ENCODE assay signal across 18 cellular contexts in the genomic region with DNA sequence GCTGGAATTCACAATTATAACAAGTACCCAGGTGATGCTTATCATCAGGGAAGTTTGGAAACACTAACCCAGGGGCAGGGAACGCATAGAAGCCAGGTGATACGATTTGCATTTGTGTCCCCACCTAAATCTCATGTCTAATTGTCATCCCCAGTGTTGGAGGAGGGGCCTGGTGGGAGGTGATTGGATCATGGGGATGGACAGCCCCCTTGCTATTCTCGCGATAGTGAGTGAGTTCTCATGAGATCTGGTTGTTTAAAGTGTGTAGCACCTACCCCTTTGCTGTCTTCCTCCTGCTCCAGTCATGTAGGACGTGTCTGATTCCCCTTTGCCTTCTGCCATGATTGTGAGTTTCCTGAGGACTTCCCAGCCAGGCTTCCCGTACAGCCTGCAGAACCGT.
DNase-seq lines count a peak whose midpoint lies in the region; ATAC-seq, FAIRE-seq and TF ChIP-seq lines count a peak whose summit lies in the region.
"Had no signal": no experiment of that assay in that cellular context is flagged by ENCODE, and none has a peak within 500 bp of the region (broad histone marks: within the 10 kb centered on the region; RNA-seq: fewer than 3 reads in every experiment).

No MANE protein-coding gene starts in this region.

- H3K56ac ChIP-seq in H1 (replicated peaks; ENCODE audit: insufficient read length, low read depth, low read length), result no peak overlapping the region

- FAIRE-seq in A549 (lab: Jason Lieb, UNC), result no peak
- FAIRE-seq in H1 (lab: Jason Lieb, UNC), result no peak
- FAIRE-seq: D721Med, G401.6, GM19239 had no signal

- no peak for ATAC-seq in A549
- ATAC-seq: CD8-positive, alpha-beta T cell had no signal

- no peak overlapping the region for H2BK12ac ChIP-seq in H1 (ENCODE audit: low read depth, low read length)

- 0 out of 2 replicates have a peak overlapping the region, but pooled peaks have one; percentile 15 for H2AFZ ChIP-seq in MM.1S (ENCODE audit: low read length)
- H2AFZ ChIP-seq in H1 (ENCODE audit: low read length), result no peak overlapping the region; the same call in 1 of the 2 replicates

- H4K8ac ChIP-seq in H1 (ENCODE audit: extremely low read depth, insufficient read depth, low read length), result no peak overlapping the region

- H3K9ac ChIP-seq in MM.1S (ENCODE audit: low read length), result no peak overlapping the region
- H3K9ac ChIP-seq in H1 (replicated peaks in 1 of 4; ENCODE audit: extremely low read depth in 1 of 4, low read depth in 3 of 4, low read length in 3 of 4), result no peak overlapping the region
- H3K9ac ChIP-seq: BLaER1 treated with 17β-estradiol and CSF1 and Interleukin-3, amounts not matched to agents 10 nM and 100 nM had no signal

- H2BK20ac ChIP-seq in H1 (ENCODE audit: low read length), result no peak overlapping the region

- H2AK5ac ChIP-seq in H1 (ENCODE audit: low read depth, low read length), result no peak overlapping the region

- H3K79me1 ChIP-seq in H1 (ENCODE audit: low read depth, low read length), result no peaks in the 10 kb centered on the region

- H4K91ac ChIP-seq in H1 (replicated peaks; ENCODE audit: insufficient read length, low read length), result no peak overlapping the region

- H3K4me1 ChIP-seq in A549 (peaks cover 4% of the 10 kb centered on the region; the same call in 2 of the 3 replicates), MM.1S (ENCODE audit: low read length) (no peaks in the 10 kb centered on the region), H1 (replicated peaks in 1 of 4; ENCODE audit: control insufficient read depth in 3 of 4, insufficient read depth in 4 of 4, low read length in 3 of 4) (peaks cover 0 to 4% (median 0%) of the 10 kb centered on the region in 4 experiments; a peak in 1 of 7 replicates), BE2C (no peaks in the 10 kb centered on the region)
- H3K4me1 ChIP-seq: Caco-2 had no signal

- CTCF ChIA-PET in A549 (lab: Yijun Ruan, JAX), result interaction anchor here (0.6 to 9.7 kb wide), 25 partner anchors 11 to 297 kb away, joined by 3 to 186 read pairs (median 8); no protein-coding TSS in a partner anchor
- CTCF ChIA-PET in H1 (lab: Charles Lee; ENCODE audit: partially characterized antibody), result interaction anchor here (0.7 to 4.4 kb wide), 23 partner anchors 8 to 198 kb away, joined by 3 to 44 read pairs (median 6); no protein-coding TSS in a partner anchor

- TF ChIP-seq POLR2A in A549 (IDR thresholded peaks at IDR 0.05; ENCODE audit: low read length) (no peak), H1 (IDR thresholded peaks at IDR 0.05; ENCODE audit: control extremely low read depth in 1 of 2, low read depth in 2 of 2, low read length in 2 of 2) (no peak)

- H2BK120ac ChIP-seq in H1 (replicated peaks; ENCODE audit: low read depth, low read length), result no peak overlapping the region

- H2BK5ac ChIP-seq in H1 (ENCODE audit: low read depth, low read length), result no peak overlapping the region

- H3F3A ChIP-seq in MM.1S (ENCODE audit: insufficient read depth, low read length), result no peaks in the 10 kb centered on the region

- H3K79me2 ChIP-seq in MM.1S (ENCODE audit: low read length), result no peaks in the 10 kb centered on the region
- no peaks in the 10 kb centered on the region for H3K79me2 ChIP-seq in H1 (ENCODE audit: control insufficient read depth in 1 of 2, insufficient read depth in 2 of 2, low read length in 2 of 2)

- no peak overlapping the region for H3K4me2 ChIP-seq in A549
- no peak overlapping the region for H3K4me2 ChIP-seq in MM.1S (ENCODE audit: low read depth, low read length)
- no peak overlapping the region for H3K4me2 ChIP-seq in H1 (ENCODE audit: insufficient read depth in 1 of 2, low read depth in 2 of 2, low read length in 2 of 2)
- H3K4me2 ChIP-seq: BLaER1 treated with 17β-estradiol and CSF1 and Interleukin-3, amounts not matched to agents 10 nM and 100 nM had no signal

- 13% methylated on average over 7 of the region's 7 CpGs for WGBS in A549 (ENCODE audit: missing lambda C conversion rate)
- 88% methylated on average over 7 of the region's 7 CpGs; no CpG with 5 or more reads in 1 of the 2 experiments for WGBS in H1 (ENCODE audit: extremely low coverage in 1 of 2, insufficient coverage in 1 of 2, insufficient read length in 1 of 2, insufficient replicate concordance in 2 of 2, low coverage in 1 of 2, low lambda C conversion rate in 2 of 2, missing lambda C conversion rate in 1 of 2), 2 experiments

- no peak overlapping the region for H3K14ac ChIP-seq in H1 (ENCODE audit: insufficient read length)

- TF ChIP-seq EP300 in A549 (IDR thresholded peaks at IDR 0.05), result no peak
- TF ChIP-seq EP300 in H1 (IDR thresholded peaks at IDR 0.05; ENCODE audit: borderline replicate concordance in 1 of 2, low read depth in 2 of 2, low read length in 2 of 2), result no peak

- no peaks in the 10 kb centered on the region for H3K9me2 ChIP-seq in MM.1S (replicated peaks; ENCODE audit: insufficient read depth, low read length)

- TF ChIP-seq RAD21 in A549 (conservative IDR thresholded peaks at IDR 0.05 in 1 of 2, IDR thresholded peaks at IDR 0.05 in 1 of 2) (no peak), H1 (IDR thresholded peaks at IDR 0.05 in 1 of 2, conservative IDR thresholded peaks at IDR 0.05 in 1 of 2; ENCODE audit: low read depth in 2 of 2, low read length in 2 of 2) (no peak)

- no peak overlapping the region for H2BK15ac ChIP-seq in H1 (ENCODE audit: low read length)

- TF ChIP-seq CTCF in A549 (IDR thresholded peaks at IDR 0.05), result no peak
- TF ChIP-seq CTCF in MM.1S (IDR thresholded peaks at IDR 0.05; ENCODE audit: low read length), result no peak
- no peak for TF ChIP-seq CTCF in H1 (IDR thresholded peaks at IDR 0.05; ENCODE audit: control extremely low read depth in 1 of 3, insufficient read depth in 1 of 3, low read depth in 1 of 3, low read length in 3 of 3)
- no peak for TF ChIP-seq CTCF in BE2C (IDR thresholded peaks at IDR 0.05; ENCODE audit: low read depth, low read length)

- H3K4ac ChIP-seq in H1 (replicated peaks; ENCODE audit: insufficient read length, low read depth, low read length), result no peak overlapping the region

- H4K5ac ChIP-seq in H1 (ENCODE audit: insufficient read length, low read depth, low read length), result no peak overlapping the region

- no peak overlapping the region for H3K23ac ChIP-seq in H1 (ENCODE audit: insufficient read length)

- H3K27me3 ChIP-seq in MM.1S (replicated peaks; ENCODE audit: insufficient read depth, low read length) (no peaks in the 10 kb centered on the region), H1 (replicated peaks in 1 of 4; ENCODE audit: control insufficient read depth in 3 of 4, extremely low read depth in 1 of 4, insufficient read depth in 3 of 4, low read length in 3 of 4) (no peaks in the 10 kb centered on the region), BE2C (no peaks in the 10 kb centered on the region)
- H3K27me3 ChIP-seq: BLaER1 treated with 17β-estradiol and CSF1 and Interleukin-3, amounts not matched to agents 10 nM and 100 nM had no signal

- H4K20me1 ChIP-seq in MM.1S (ENCODE audit: insufficient read depth, low read length), result no peaks in the 10 kb centered on the region
- H4K20me1 ChIP-seq in H1 (replicated peaks in 1 of 2; ENCODE audit: control insufficient read depth in 1 of 2, insufficient read depth in 2 of 2, low read length in 2 of 2), result no peaks in the 10 kb centered on the region
- H4K20me1 ChIP-seq: BLaER1 treated with 17β-estradiol and CSF1 and Interleukin-3, amounts not matched to agents 10 nM and 100 nM had no signal

- H3K36me3 ChIP-seq in MM.1S (replicated peaks; ENCODE audit: insufficient read depth, low read length) (no peaks in the 10 kb centered on the region), H1 (ENCODE audit: control insufficient read depth in 2 of 4, insufficient read depth in 4 of 4, low read length in 3 of 4) (no peaks in the 10 kb centered on the region), BE2C (no peaks in the 10 kb centered on the region)
- H3K36me3 ChIP-seq: BLaER1 treated with 17β-estradiol and CSF1 and Interleukin-3, amounts not matched to agents 10 nM and 100 nM had no signal

- no peak overlapping the region for H3K18ac ChIP-seq in H1 (ENCODE audit: extremely low read depth, low read length)

- H3K9me3 ChIP-seq in A549 (no peaks in the 10 kb centered on the region), MM.1S (replicated peaks; ENCODE audit: insufficient read depth, low read length) (no peaks in the 10 kb centered on the region), H1 (ENCODE audit: insufficient read depth in 2 of 2, low read depth in 1 of 2, low read length in 1 of 2) (no peaks in the 10 kb centered on the region), BE2C (no peaks in the 10 kb centered on the region)
- H3K9me3 ChIP-seq: Caco-2 had no signal

- H3K27ac ChIP-seq in A549 (no peak overlapping the region), MM.1S (ENCODE audit: low read length) (no peak overlapping the region), H1 (ENCODE audit: low read depth, low read length) (no peak overlapping the region)
- H3K27ac ChIP-seq: 22Rv1; BLaER1 treated with 17β-estradiol and CSF1 and Interleukin-3, amounts not matched to agents 10 nM and 100 nM; C4-2B had no signal

- POLR2A ChIA-PET in A549 (lab: Yijun Ruan, JAX), result no interaction called here
- POLR2A ChIA-PET in H1 (lab: Charles Lee; ENCODE audit: partially characterized antibody), result no interaction called here

- H3K4me3 ChIP-seq in A549, result no peak overlapping the region
- H3K4me3 ChIP-seq in MM.1S (ENCODE audit: low read length), result no peak overlapping the region
- no peak overlapping the region for H3K4me3 ChIP-seq in H1 (ENCODE audit: extremely low read depth in 1 of 4, insufficient read depth in 2 of 4, low read depth in 3 of 4, low read length in 4 of 4)
- no peak overlapping the region for H3K4me3 ChIP-seq in BE2C (ENCODE audit: low read depth, low read length)
- H3K4me3 ChIP-seq: BLaER1 treated with 17β-estradiol and CSF1 and Interleukin-3, amounts not matched to agents 10 nM and 100 nM had no signal

- no peak for DNase-seq in A549 (ENCODE audit: low read depth in 1 of 2, low spot score in 1 of 2)
- DNase-seq in MM.1S, result no peak
- DNase-seq in H1 (ENCODE audit: low read depth in 1 of 2, low spot score in 2 of 2), result no peak
- DNase-seq in hippocampal formation (lab: John Stamatoyannopoulos, UW), result no peak
- DNase-seq in BE2C, result no peak
- DNase-seq: ACHN; Caco-2; Calu3; CD4-positive, alpha-beta T cell; CD8-positive, alpha-beta T cell; DMS79 treated with DMSO at 0.1 percent for 48 hours; GF-D8 had no signal

- H3K23me2 ChIP-seq in H1 (ENCODE audit: low read depth, low read length), result no peaks in the 10 kb centered on the region

TF ChIP-seq in A549, 52 proteins besides CTCF, POLR2A, EP300 and RAD21 (continues in another document):
- TF ChIP-seq HOXA7 (CRISPR knock-in tag; IDR thresholded peaks at IDR 0.05) (no peak), CHD2 (IDR thresholded peaks at IDR 0.05; ENCODE audit: low read length, partially characterized antibody) (peak; percentile 30)

TF ChIP-seq in H1, 55 proteins besides CTCF, POLR2A, EP300 and RAD21:
- TF ChIP-seq CHD2 (IDR thresholded peaks at IDR 0.05; ENCODE audit: low read length) (0 out of 2 replicates have a peak, but pooled peaks have one; percentile 35), SP2 (IDR thresholded peaks at IDR 0.05; ENCODE audit: low read length) (no peak), JUN (IDR thresholded peaks at IDR 0.05; ENCODE audit: low read depth, low read length) (no peak)
TF ChIP-seq in H1: peak in this region for 1.
